ENCODE assay signal across 1 cellular context in the genomic region with DNA sequence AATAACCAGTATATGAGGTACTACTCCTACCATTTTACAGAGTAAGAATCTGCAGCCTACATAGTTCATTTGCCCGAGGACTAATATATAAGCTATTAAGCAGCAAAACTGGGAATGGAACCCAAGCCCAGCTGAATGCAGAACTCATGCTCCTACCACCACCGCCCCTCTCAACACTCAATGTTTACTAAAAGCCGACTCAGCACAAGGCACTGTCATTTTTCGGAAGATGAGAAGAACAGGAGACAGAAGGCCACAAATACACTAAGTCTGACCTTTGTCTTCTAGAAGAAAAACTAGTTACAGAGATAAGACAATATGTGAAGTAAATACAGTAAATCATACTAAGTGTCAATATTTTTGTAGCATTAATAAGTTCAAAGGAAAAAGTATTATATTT.
TF ChIP-seq lines count a peak whose summit lies in the region.

No MANE protein-coding gene starts in this region.

TF ChIP-seq in GM23338, 12 proteins besides CTCF, POLR2A, EP300 and RAD21 (continued from another document):
- TF ChIP-seq, protein P1, sequence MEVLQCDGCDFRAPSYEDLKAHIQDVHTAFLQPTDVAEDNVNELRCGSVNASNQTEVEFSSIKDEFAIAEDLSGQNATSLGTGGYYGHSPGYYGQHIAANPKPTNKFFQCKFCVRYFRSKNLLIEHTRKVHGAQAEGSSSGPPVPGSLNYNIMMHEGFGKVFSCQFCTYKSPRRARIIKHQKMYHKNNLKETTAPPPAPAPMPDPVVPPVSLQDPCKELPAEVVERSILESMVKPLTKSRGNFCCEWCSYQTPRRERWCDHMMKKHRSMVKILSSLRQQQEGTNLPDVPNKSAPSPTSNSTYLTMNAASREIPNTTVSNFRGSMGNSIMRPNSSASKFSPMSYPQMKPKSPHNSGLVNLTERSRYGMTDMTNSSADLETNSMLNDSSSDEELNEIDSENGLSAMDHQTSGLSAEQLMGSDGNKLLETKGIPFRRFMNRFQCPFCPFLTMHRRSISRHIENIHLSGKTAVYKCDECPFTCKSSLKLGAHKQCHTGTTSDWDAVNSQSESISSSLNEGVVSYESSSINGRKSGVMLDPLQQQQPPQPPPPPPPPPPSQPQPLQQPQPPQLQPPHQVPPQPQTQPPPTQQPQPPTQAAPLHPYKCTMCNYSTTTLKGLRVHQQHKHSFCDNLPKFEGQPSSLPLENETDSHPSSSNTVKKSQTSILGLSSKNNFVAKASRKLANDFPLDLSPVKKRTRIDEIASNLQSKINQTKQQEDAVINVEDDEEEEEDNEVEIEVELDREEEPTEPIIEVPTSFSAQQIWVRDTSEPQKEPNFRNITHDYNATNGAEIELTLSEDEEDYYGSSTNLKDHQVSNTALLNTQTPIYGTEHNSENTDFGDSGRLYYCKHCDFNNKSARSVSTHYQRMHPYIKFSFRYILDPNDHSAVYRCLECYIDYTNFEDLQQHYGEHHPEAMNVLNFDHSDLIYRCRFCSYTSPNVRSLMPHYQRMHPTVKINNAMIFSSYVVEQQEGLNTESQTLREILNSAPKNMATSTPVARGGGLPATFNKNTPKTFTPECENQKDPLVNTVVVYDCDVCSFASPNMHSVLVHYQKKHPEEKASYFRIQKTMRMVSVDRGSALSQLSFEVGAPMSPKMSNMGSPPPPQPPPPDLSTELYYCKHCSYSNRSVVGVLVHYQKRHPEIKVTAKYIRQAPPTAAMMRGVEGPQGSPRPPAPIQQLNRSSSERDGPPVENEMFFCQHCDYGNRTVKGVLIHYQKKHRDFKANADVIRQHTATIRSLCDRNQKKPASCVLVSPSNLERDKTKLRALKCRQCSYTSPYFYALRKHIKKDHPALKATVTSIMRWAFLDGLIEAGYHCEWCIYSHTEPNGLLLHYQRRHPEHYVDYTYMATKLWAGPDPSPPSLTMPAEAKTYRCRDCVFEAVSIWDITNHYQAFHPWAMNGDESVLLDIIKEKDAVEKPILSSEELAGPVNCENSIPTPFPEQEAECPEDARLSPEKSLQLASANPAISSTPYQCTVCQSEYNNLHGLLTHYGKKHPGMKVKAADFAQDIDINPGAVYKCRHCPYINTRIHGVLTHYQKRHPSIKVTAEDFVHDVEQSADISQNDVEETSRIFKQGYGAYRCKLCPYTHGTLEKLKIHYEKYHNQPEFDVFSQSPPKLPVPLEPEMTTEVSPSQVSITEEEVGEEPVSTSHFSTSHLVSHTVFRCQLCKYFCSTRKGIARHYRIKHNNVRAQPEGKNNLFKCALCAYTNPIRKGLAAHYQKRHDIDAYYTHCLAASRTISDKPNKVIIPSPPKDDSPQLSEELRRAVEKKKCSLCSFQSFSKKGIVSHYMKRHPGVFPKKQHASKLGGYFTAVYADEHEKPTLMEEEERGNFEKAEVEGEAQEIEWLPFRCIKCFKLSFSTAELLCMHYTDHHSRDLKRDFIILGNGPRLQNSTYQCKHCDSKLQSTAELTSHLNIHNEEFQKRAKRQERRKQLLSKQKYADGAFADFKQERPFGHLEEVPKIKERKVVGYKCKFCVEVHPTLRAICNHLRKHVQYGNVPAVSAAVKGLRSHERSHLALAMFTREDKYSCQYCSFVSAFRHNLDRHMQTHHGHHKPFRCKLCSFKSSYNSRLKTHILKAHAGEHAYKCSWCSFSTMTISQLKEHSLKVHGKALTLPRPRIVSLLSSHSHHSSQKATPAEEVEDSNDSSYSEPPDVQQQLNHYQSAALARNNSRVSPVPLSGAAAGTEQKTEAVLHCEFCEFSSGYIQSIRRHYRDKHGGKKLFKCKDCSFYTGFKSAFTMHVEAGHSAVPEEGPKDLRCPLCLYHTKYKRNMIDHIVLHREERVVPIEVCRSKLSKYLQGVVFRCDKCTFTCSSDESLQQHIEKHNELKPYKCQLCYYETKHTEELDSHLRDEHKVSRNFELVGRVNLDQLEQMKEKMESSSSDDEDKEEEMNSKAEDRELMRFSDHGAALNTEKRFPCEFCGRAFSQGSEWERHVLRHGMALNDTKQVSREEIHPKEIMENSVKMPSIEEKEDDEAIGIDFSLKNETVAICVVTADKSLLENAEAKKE (CRISPR knock-in tag; IDR thresholded peaks at IDR 0.05), result no peak
- TF ChIP-seq POLR2AphosphoS5 (IDR thresholded peaks at IDR 0.05; ENCODE audit: low read depth) (no peak), JUNB (IDR thresholded peaks at IDR 0.05; ENCODE audit: unreplicated experiment) (no peak), EZH2phosphoT487 (IDR thresholded peaks at IDR 0.05; ENCODE audit: unreplicated experiment) (no peak), NANOG (IDR thresholded peaks at IDR 0.05; ENCODE audit: borderline replicate concordance) (no peak), ZNF114 (CRISPR knock-in tag; IDR thresholded peaks at IDR 0.05) (no peak), CREB1 (CRISPR knock-in tag; IDR thresholded peaks at IDR 0.05; ENCODE audit: low read depth) (no peak), EZH2 (IDR thresholded peaks at IDR 0.05; ENCODE audit: low read depth, unreplicated experiment) (no peak)
